ENCODE assay signal across 30 cellular contexts in genomic region chr20:34294563-34294962, GRCh38. TPM values are rescaled to one million over a fixed set of nuclear protein-coding genes. Genes with fewer than 3 reads are reported as not detected.
"Had no signal": no experiment of that assay in that cellular context is flagged by ENCODE, and none has a peak within 500 bp of the region (broad histone marks: within the 10 kb centered on the region; RNA-seq: fewer than 3 reads in every experiment).

No MANE protein-coding gene starts in this region.

- ATAC-seq: natural killer cell; stimulated activated naive B cell treated with anti-CD40 and anti-IgM and Interleukin-4, amounts not matched to agents 10 μg/mL and 1 μg/mL and 100 μg/mL, for 72 hours; stimulated activated naive CD8-positive, alpha-beta T cell treated with anti-CD3 and anti-CD28 coated beads, Interleukin-15, Interleukin-2, amounts not matched to agents 100 U/mL and 50 U/mL, for 24 hours had no signal

- DNase-seq: hypothalamus; immature natural killer cell; left ventricle myocardium inferior; mesendoderm; naive B cell; natural killer cell; ovary; right lobe of liver; stimulated activated CD4-positive, alpha-beta T cell treated with anti-CD3 and anti-CD28 coated beads, Interleukin-1b, Interleukin-23, amount 100 ng/mL, for 48 hours; stimulated activated CD4-positive, alpha-beta T cell treated with anti-CD3 and anti-CD28 coated beads, Interleukin-2, amount 100 ng/mL, for 48 hours; stimulated activated CD4-positive, alpha-beta T cell treated with anti-CD3 and anti-CD28 coated beads, Interleukin-4, amount 100 ng/mL, for 4 hours; stimulated activated CD8-positive, alpha-beta memory T cell treated with anti-CD3 and anti-CD28 coated beads, Interleukin-4, amount 100 ng/mL, for 48 hours; stimulated activated naive B cell treated with anti-CD40 and anti-IgM and Interleukin-4, amounts not matched to agents 10 μg/mL and 1 μg/mL and 100 μg/mL, for 72 hours; stimulated activated naive CD8-positive, alpha-beta T cell treated with anti-CD3 and anti-CD28 coated beads, Interleukin-15, Interleukin-2, amounts not matched to agents 100 U/mL and 50 U/mL, for 24 hours; stomach; testis; thyroid gland; trophoblast cell; uterus had no signal

- H3K36me3 ChIP-seq: ovary, uterus had no signal

- H3K9me3 Mint-ChIP-seq: immature natural killer cell; mesothelial cell of epicardium; natural killer cell; stimulated activated naive B cell treated with anti-CD40 and anti-IgM and Interleukin-4, amounts not matched to agents 10 μg/mL and 1 μg/mL and 100 μg/mL, for 72 hours had no signal

- H3K27me3 ChIP-seq: ovary, right atrium auricular region, right lobe of liver, stomach, testis, thyroid gland, uterus had no signal

- H3K4me3 Mint-ChIP-seq: immature natural killer cell; mesothelial cell of epicardium; naive B cell; natural killer cell; stimulated activated naive B cell treated with anti-CD40 and anti-IgM and Interleukin-4, amounts not matched to agents 10 μg/mL and 1 μg/mL and 100 μg/mL, for 72 hours had no signal

- H3K27me3 Mint-ChIP-seq: naive B cell; progenitor cell of endocrine pancreas; stimulated activated naive B cell treated with anti-CD40 and anti-IgM and Interleukin-4, amounts not matched to agents 10 μg/mL and 1 μg/mL and 100 μg/mL, for 72 hours had no signal

- H3K36me3 Mint-ChIP-seq: natural killer cell had no signal

- H3K9me3 ChIP-seq: left ventricle myocardium inferior, ovary, right atrium auricular region, right lobe of liver, stomach, testis, thyroid gland, uterus had no signal

- H3K27ac Mint-ChIP-seq: immature natural killer cell, mesothelial cell of epicardium, natural killer cell, progenitor cell of endocrine pancreas had no signal

- H3K27ac ChIP-seq: left ventricle myocardium inferior, ovary, right atrium auricular region, right lobe of liver, stomach, testis, thyroid gland, uterus had no signal

- H3K4me1 ChIP-seq: left ventricle myocardium inferior, right atrium auricular region, testis, uterus had no signal

- H3K4me3 ChIP-seq: left ventricle myocardium inferior, lung, ovary, right atrium auricular region, right lobe of liver, smooth muscle cell, stomach, testis, thyroid gland, uterus had no signal

- FAIRE-seq: islet of Langerhans had no signal

- H3K4me1 Mint-ChIP-seq: immature natural killer cell, mesothelial cell of epicardium, natural killer cell had no signal

RNA-seq across cellular contexts. Expression of gene ASIP, which starts 53.3 kb away (rescaled TPM):
- total RNA-seq: kidney epithelial cell, lung, mesothelial cell of epicardium, natural killer cell, omental fat pad, progenitor cell of endocrine pancreas, pulmonary artery endothelial cell, renal cortical epithelial cell, smooth muscle cell, stomach, thyroid gland, uterus had no signal
- polyA plus RNA-seq: neural cell, smooth muscle cell had no signal
